Comparison of ENCODE assay signal across 9 cellular contexts in genomic region chr19:32570081-32570785, GRCh38. TPM values are rescaled to one million over a fixed set of nuclear protein-coding genes. Genes with fewer than 3 reads are reported as not detected.
A peak's percentile ranks its signal among the peaks of the same experiment; 100 is the strongest.
DNase-seq lines count a peak whose midpoint lies in the region; ATAC-seq, FAIRE-seq and TF ChIP-seq lines count a peak whose summit lies in the region.
"Had no signal": no experiment of that assay in that cellular context is flagged by ENCODE, and none has a peak within 500 bp of the region (broad histone marks: within the 10 kb centered on the region; RNA-seq: fewer than 3 reads in every experiment).

No MANE protein-coding gene starts in this region.

- peak; percentile 74 for TF ChIP-seq CTCF in OCI-LY7 (conservative IDR thresholded peaks at IDR 0.05; ENCODE audit: low read length)
- TF ChIP-seq CTCF in pancreas (IDR thresholded peaks at IDR 0.05): peak in 3 of 4 donors; percentile 18 to 37 (median 32)

- H2AFZ ChIP-seq in OCI-LY7 (ENCODE audit: low read length): no peak overlapping the region

- H3K27ac ChIP-seq in OCI-LY7 (ENCODE audit: low read depth, low read length, poor library complexity, severe bottlenecking) (no peak overlapping the region), pancreas (no peak overlapping the region)
- H3K27ac ChIP-seq: thoracic aorta had no signal

- BruUV-seq in OCI-LY7 (replicated peaks; lab: Mats Ljungman, UMichigan): no TSS peak

- H3K79me2 ChIP-seq in OCI-LY7 (ENCODE audit: insufficient read depth, low read depth, low read length): no peaks in the 10 kb centered on the region

- H3K4me3 ChIP-seq in OCI-LY7 (ENCODE audit: low read depth, low read length, poor library complexity, severe bottlenecking) (no peak overlapping the region), pancreas (no peak overlapping the region)
- H3K4me3 ChIP-seq: thoracic aorta had no signal

- 22 to 26% methylated on average over 15 of the region's 15 CpGs for WGBS in pancreas, 2 donors

- peak; percentile 80 for DNase-seq in DMS53 (lab: John Stamatoyannopoulos, UW)
- peak in 64 of 76 experiments; percentile 9 to 73 (median 46) for DNase-seq in HUDEP-2 (lab: John Stamatoyannopoulos, UW; ENCODE audit: unreplicated experiment in 76 of 76)
- peak; percentile 42 for DNase-seq in OCI-LY7 (ENCODE audit: low spot score)
- DNase-seq in activated T-helper 9 cell treated with anti-CD3 and anti-CD28 coated beads, Interleukin-2, amount 50 U/mL, for 16 hours (ENCODE audit: low read depth): peak; percentile 13
- DNase-seq in glomerular endothelial cell (ENCODE audit: extremely low read depth, low read depth, low spot score): peak; percentile 20
- DNase-seq in pancreas: peak in 2 of 6 donors; percentile 36 to 43

- H3K4me2 ChIP-seq in OCI-LY7 (ENCODE audit: low read length): no peak overlapping the region

- no peaks in the 10 kb centered on the region for H3K4me1 ChIP-seq in OCI-LY7 (ENCODE audit: insufficient read depth, low read length, poor library complexity, severe bottlenecking)
- no peaks in the 10 kb centered on the region for H3K4me1 ChIP-seq in pancreas

- H3K9me2 ChIP-seq in OCI-LY7 (ENCODE audit: insufficient read depth, low read length): no peaks in the 10 kb centered on the region

- no peaks in the 10 kb centered on the region for H3K27me3 ChIP-seq in pancreas

- no peaks in the 10 kb centered on the region for H4K20me1 ChIP-seq in OCI-LY7 (ENCODE audit: insufficient read depth, low read length)

- CTCF ChIA-PET in OCI-LY7 (lab: Charles Lee; ENCODE audit: unreplicated experiment): no interaction called here

- intact Hi-C loops in OCI-LY7 (cut with micrococcal nuclease; ENCODE audit: unreplicated experiment) (loop anchor here (5.0 kb wide), 1 partner anchor 233 kb away; no protein-coding TSS in a partner anchor), pancreas (cut with DNase I) (no loop called here)

- H3K9me3 ChIP-seq in OCI-LY7 (ENCODE audit: low read length): no peaks in the 10 kb centered on the region
- H3K9me3 ChIP-seq in pancreas: no peaks in the 10 kb centered on the region
- H3K9me3 ChIP-seq: thoracic aorta had no signal

- FAIRE-seq in pancreas (lab: Jason Lieb, UNC): no peak

- H3K36me3 ChIP-seq in OCI-LY7 (ENCODE audit: insufficient read depth, low read length) (no peaks in the 10 kb centered on the region), pancreas (no peaks in the 10 kb centered on the region)
- H3K36me3 ChIP-seq: thoracic aorta had no signal

- peak; percentile 53 to 93 (median 86) for ATAC-seq in pancreas
- ATAC-seq in GM18519 (IDR thresholded peaks at IDR 0.05; ENCODE audit: low FRiP score, unreplicated experiment): no peak
- ATAC-seq in HG03520 (IDR thresholded peaks at IDR 0.05; ENCODE audit: unreplicated experiment): no peak

- POLR2A ChIA-PET in OCI-LY7 (lab: Charles Lee): interaction anchor here (0.7 kb wide), 1 partner anchor 85 kb away, joined by 5 read pairs; no protein-coding TSS in a partner anchor

RNA-seq across cellular contexts. Expression of gene PDCD5, which starts 10.8 kb away (rescaled TPM):
- 162 and 200 TPM in 2 replicates for total RNA-seq in OCI-LY7 (2014; rRNA removed; shearing (Covaris generic))
- total RNA-seq in OCI-LY7 (2022): 170 and 186 TPM in 2 replicates
- total RNA-seq in glomerular endothelial cell: 188 and 211 TPM in 2 replicates
- total RNA-seq in pancreas: 10 to 100 TPM; 24.8 to 43.1 (median 36.6) TPM
- polyA plus RNA-seq in pancreas: 10 to 100 TPM; 46.4 to 80.8 TPM

Comparison
In these comparisons a context has a peak if more than half of its experiments do, and no peak if none do; other contexts are left out.
1. ATAC-seq: peak in pancreas (4 of 4); none in GM18519 (single experiment) and HG03520 (single experiment).